In the genomic region with DNA sequence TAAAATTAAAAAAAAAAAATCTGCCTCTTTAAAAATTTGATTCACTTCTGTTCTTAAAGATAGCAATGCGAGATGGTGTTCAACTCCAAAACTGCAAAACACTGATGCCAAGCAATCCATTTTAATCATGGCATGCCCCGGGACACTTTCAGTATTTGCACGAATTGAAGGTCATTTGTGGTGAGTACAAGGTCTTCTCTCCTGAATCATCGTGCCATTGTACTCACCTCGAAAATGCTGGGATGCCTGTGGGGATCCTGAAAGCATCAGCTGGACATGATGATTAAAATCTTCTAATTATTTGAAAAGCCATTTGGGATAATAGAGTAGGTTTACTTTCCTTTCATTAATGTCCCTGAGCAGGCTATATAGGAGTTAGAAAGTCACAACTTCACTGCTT, we compare ENCODE assay signal across 21 cellular contexts.
DNase-seq lines count a peak whose midpoint lies in the region; TF ChIP-seq lines count a peak whose summit lies in the region.
"Had no signal": no experiment of that assay in that cellular context is flagged by ENCODE, and none has a peak within 500 bp of the region (broad histone marks: within the 10 kb centered on the region; RNA-seq: fewer than 3 reads in every experiment).

No MANE protein-coding gene starts in this region.

- H3K4me2 ChIP-seq in OCI-LY7 (ENCODE audit: low read length) = no peak overlapping the region

- CTCF ChIA-PET in OCI-LY7 (lab: Charles Lee; ENCODE audit: unreplicated experiment) = no interaction called here

- no peak overlapping the region for H3K4me3 ChIP-seq in ascending aorta
- no peak overlapping the region for H3K4me3 ChIP-seq in OCI-LY7 (ENCODE audit: low read depth, low read length, poor library complexity, severe bottlenecking)
- H3K4me3 ChIP-seq: body of pancreas, prostate gland, SJSA1, stomach had no signal

- TF ChIP-seq CTCF in ascending aorta (IDR thresholded peaks at IDR 0.05) (no peak), OCI-LY7 (conservative IDR thresholded peaks at IDR 0.05; ENCODE audit: low read length) (no peak)

- no peaks in the 10 kb centered on the region for H4K20me1 ChIP-seq in OCI-LY7 (ENCODE audit: insufficient read depth, low read length)

- H3K4me1 ChIP-seq in ascending aorta (peaks cover 4 to 22% of the 10 kb centered on the region in 2 donors), OCI-LY7 (ENCODE audit: insufficient read depth, low read length, poor library complexity, severe bottlenecking) (no peaks in the 10 kb centered on the region)
- H3K4me1 ChIP-seq: prostate gland, SJSA1 had no signal

- DNase-seq in A172 (ENCODE audit: low spot score) = peak; percentile 60
- DNase-seq in HCEC 1CT = peak; percentile 40
- no peak for DNase-seq in ascending aorta (ENCODE audit: low spot score in 2 of 2)
- DNase-seq in myocyte (ENCODE audit: low read depth) = peak; percentile 45
- DNase-seq in NCI-H2029 (lab: John Stamatoyannopoulos, UW) = no peak
- DNase-seq in KG1 (lab: John Stamatoyannopoulos, UW) = no peak
- no peak for DNase-seq in islet precursor cell
- no peak for DNase-seq in OCI-LY7 (ENCODE audit: low spot score)
- DNase-seq: activated CD4-positive, alpha-beta T cell treated with anti-CD3 and anti-CD28 coated beads for 48 hours; activated CD8-positive, alpha-beta memory T cell treated with anti-CD3 and anti-CD28 coated beads, Interleukin-2, amount 50 U/mL, for 48 hours; activated naive CD4-positive, alpha-beta T cell treated with Interleukin-2 at 50 U/mL for 16 hours; CD8-positive, alpha-beta T cell; glutamatergic neuron; immature natural killer cell; MM.1S; NCI-H187 treated with DMSO at 0.1 percent for 48 hours; stomach had no signal

- no peaks in the 10 kb centered on the region for H3K36me3 ChIP-seq in ascending aorta
- H3K36me3 ChIP-seq in OCI-LY7 (ENCODE audit: insufficient read depth, low read length) = no peaks in the 10 kb centered on the region
- H3K36me3 ChIP-seq: prostate gland, SJSA1, stomach had no signal

- no peaks in the 10 kb centered on the region for H3K79me2 ChIP-seq in OCI-LY7 (ENCODE audit: insufficient read depth, low read depth, low read length)

- intact Hi-C loops in ascending aorta (cut with DNase I) = no loop called here
- intact Hi-C loops in OCI-LY7 (cut with micrococcal nuclease; ENCODE audit: unreplicated experiment) = no loop called here

- H3K27me3 ChIP-seq in ascending aorta = no peaks in the 10 kb centered on the region
- H3K27me3 ChIP-seq: body of pancreas, SJSA1, stomach had no signal

- no peak overlapping the region for H2AFZ ChIP-seq in OCI-LY7 (ENCODE audit: low read length)

- POLR2A ChIA-PET in OCI-LY7 (lab: Charles Lee) = no interaction called here

- no peaks in the 10 kb centered on the region for H3K9me2 ChIP-seq in OCI-LY7 (ENCODE audit: insufficient read depth, low read length)

- H3K27ac ChIP-seq in ascending aorta = peak overlapping the region; percentile 68 to 72
- no peak overlapping the region for H3K27ac ChIP-seq in OCI-LY7 (ENCODE audit: low read depth, low read length, poor library complexity, severe bottlenecking)
- H3K27ac ChIP-seq: epithelial cell of prostate, prostate gland, SJSA1 had no signal

- no TSS peak for BruUV-seq in OCI-LY7 (replicated peaks; lab: Mats Ljungman, UMichigan)

- H3K9me3 ChIP-seq in ascending aorta (no peaks in the 10 kb centered on the region), OCI-LY7 (ENCODE audit: low read length) (no peaks in the 10 kb centered on the region)
- H3K9me3 ChIP-seq: body of pancreas, prostate gland, SJSA1, stomach had no signal

Comparison
In these comparisons a context has a peak if more than half of its experiments do, and no peak if none do; other contexts are left out.
1. DNase-seq: peak in A172 (single experiment), HCEC 1CT (single experiment) and myocyte (single experiment); none in ascending aorta (0 of 2), NCI-H2029 (single experiment), KG1 (single experiment), islet precursor cell (single experiment) and OCI-LY7 (single experiment).